ENCODE assay signal across 12 cellular contexts in genomic region chr11:83036701-83037100, GRCh38.
"Had no signal": no experiment of that assay in that cellular context is flagged by ENCODE, and none has a peak within 500 bp of the region (broad histone marks: within the 10 kb centered on the region; RNA-seq: fewer than 3 reads in every experiment).

No MANE protein-coding gene starts in this region.

- H3K9me3 Mint-ChIP-seq: activated T-helper 17 cell treated with anti-CD3 and anti-CD28 coated beads, Interleukin-2, amount 50 U/mL, for 72 hours had no signal

- H3K27me3 Mint-ChIP-seq: activated T-helper 17 cell treated with anti-CD3 and anti-CD28 coated beads, Interleukin-2, amount 50 U/mL, for 72 hours had no signal

- H3K36me3 ChIP-seq: colonic mucosa, esophagus muscularis mucosa, sigmoid colon, tibial nerve, vagina had no signal

- H3K27ac ChIP-seq: colonic mucosa, vagina had no signal

- H3K4me3 Mint-ChIP-seq: activated T-helper 17 cell treated with anti-CD3 and anti-CD28 coated beads, Interleukin-2, amount 50 U/mL, for 72 hours; neural crest cell had no signal

- ATAC-seq: activated T-helper 17 cell treated with anti-CD3 and anti-CD28 coated beads, Interleukin-2, amount 50 U/mL, for 72 hours; left ventricle myocardium superior had no signal

- H3K4me3 ChIP-seq: colonic mucosa, esophagus muscularis mucosa, sigmoid colon, tibial nerve, vagina had no signal

- H3K27me3 ChIP-seq: colonic mucosa, esophagus muscularis mucosa, sigmoid colon, tibial nerve, vagina had no signal

- DNase-seq: activated CD4-positive, alpha-beta T cell treated with anti-CD3 and anti-CD28 coated beads, Interleukin-2, amount 50 U/mL, for 48 hours; activated CD4-positive, CD25-positive, alpha-beta regulatory T cell treated with anti-CD3 and anti-CD28 coated beads, Interleukin-2, amount 50 U/mL, for 72 hours; activated naive CD4-positive, alpha-beta T cell treated with Interleukin-2 at 50 U/mL for 16 hours; colonic mucosa; left ventricle myocardium superior; sigmoid colon; stimulated activated naive CD4-positive, alpha-beta T cell had no signal

- H3K9me3 ChIP-seq: colonic mucosa, esophagus muscularis mucosa, sigmoid colon, tibial nerve, vagina had no signal

- H3K27ac Mint-ChIP-seq: activated T-helper 17 cell treated with anti-CD3 and anti-CD28 coated beads, Interleukin-2, amount 50 U/mL, for 72 hours had no signal
